ENCODE assay signal across 15 cellular contexts in the genomic region with DNA sequence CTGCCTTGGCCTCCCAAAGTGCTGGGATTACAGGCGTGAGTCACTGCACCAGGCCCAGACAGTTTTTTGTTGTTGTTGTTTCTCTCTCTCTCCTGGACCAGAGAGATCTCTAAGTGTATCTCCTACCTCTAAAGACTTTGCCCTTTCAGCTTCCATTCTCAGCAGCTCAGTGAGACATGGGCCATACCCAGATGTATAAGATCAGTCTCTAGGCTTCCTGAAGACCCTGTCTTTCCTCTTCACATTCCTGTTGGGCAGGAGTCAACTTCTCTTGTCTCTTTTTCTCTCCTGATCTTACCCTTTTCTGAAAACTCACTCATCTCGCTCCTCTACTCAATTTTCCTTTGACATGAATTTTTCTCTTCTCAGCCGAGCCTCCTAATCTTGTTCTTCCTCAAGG. TPM values are rescaled to one million over a fixed set of nuclear protein-coding genes. Genes with fewer than 3 reads are reported as not detected.
A peak's percentile ranks its signal among the peaks of the same experiment; 100 is the strongest.
DNase-seq lines count a peak whose midpoint lies in the region; ATAC-seq and TF ChIP-seq lines count a peak whose summit lies in the region.
"Had no signal": no experiment of that assay in that cellular context is flagged by ENCODE, and none has a peak within 500 bp of the region (broad histone marks: within the 10 kb centered on the region; RNA-seq: fewer than 3 reads in every experiment).

No MANE protein-coding gene starts in this region.

- no peaks in the 10 kb centered on the region for H3K9me2 ChIP-seq in PC-3 (replicated peaks; ENCODE audit: low read length)

- no peaks in the 10 kb centered on the region for H3K27me3 ChIP-seq in PC-3 (ENCODE audit: low read length)
- H3K27me3 ChIP-seq: BE2C had no signal

- H3K36me3 ChIP-seq in PC-3 (ENCODE audit: low read depth, low read length), result no peaks in the 10 kb centered on the region
- H3K36me3 ChIP-seq: BE2C had no signal

- POLR2A ChIA-PET in PC-3 (lab: Charles Lee; ENCODE audit: unreplicated experiment), result no interaction called here

- peak overlapping the region; percentile 66 for H3K27ac Mint-ChIP-seq in type B pancreatic cell
- H3K27ac Mint-ChIP-seq: CD4-positive, CD25-positive, alpha-beta regulatory T cell; CD8-positive, alpha-beta memory T cell; H9 had no signal

- peak overlapping the region; percentile 8 for H3K4me3 Mint-ChIP-seq in type B pancreatic cell
- H3K4me3 Mint-ChIP-seq: CD4-positive, CD25-positive, alpha-beta regulatory T cell; CD8-positive, alpha-beta memory T cell; H9 had no signal

- H3K36me3 Mint-ChIP-seq in type B pancreatic cell, result no peaks in the 10 kb centered on the region
- H3K36me3 Mint-ChIP-seq: CD4-positive, CD25-positive, alpha-beta regulatory T cell; CD8-positive, alpha-beta memory T cell had no signal

- no peaks in the 10 kb centered on the region for H3K79me2 ChIP-seq in PC-3 (ENCODE audit: low read length)

- intact Hi-C loops in PC-3 (cut with micrococcal nuclease), result no loop called here

- H3K4me2 ChIP-seq in PC-3 (ENCODE audit: low read length), result no peak overlapping the region

- H3F3A ChIP-seq in PC-3 (ENCODE audit: low read length, unreplicated experiment), result no peaks in the 10 kb centered on the region

- DNase-seq in PC-3 (peak; percentile 68), type B pancreatic cell (ENCODE audit: extremely low spot score, unreplicated experiment) (no peak), hypothalamus (lab: John Stamatoyannopoulos, UW) (no peak), NCI-H748 treated with DMSO at 0.1 percent for 48 hours (lab: John Stamatoyannopoulos, UW) (no peak)
- DNase-seq: ACHN; BE2C; C1 segment of cervical spinal cord; CD4-positive, CD25-positive, alpha-beta regulatory T cell; CD8-positive, alpha-beta memory T cell; COR-L47; H9 had no signal

- no TSS peak for BruUV-seq in PC-3 (replicated peaks; lab: Mats Ljungman, UMichigan)

- CTCF ChIA-PET in PC-3 (lab: Charles Lee), result no interaction called here

- TF ChIP-seq CTCF in PC-3 (conservative IDR thresholded peaks at IDR 0.05; ENCODE audit: low read depth, low read length) (no peak), VCaP (conservative IDR thresholded peaks at IDR 0.05) (no peak), type B pancreatic cell (conservative IDR thresholded peaks at IDR 0.05) (no peak)

- no peak overlapping the region for H3K9ac ChIP-seq in PC-3 (ENCODE audit: low read length)

- H3K27me3 Mint-ChIP-seq in type B pancreatic cell, result no peaks in the 10 kb centered on the region

- H3K9me3 ChIP-seq in PC-3 (ENCODE audit: low read length), result no peaks in the 10 kb centered on the region
- H3K9me3 ChIP-seq: BE2C had no signal

- no peak overlapping the region for H3K4me3 ChIP-seq in PC-3 (ENCODE audit: low read length)

- H4K20me1 ChIP-seq in PC-3 (ENCODE audit: low read length), result no peaks in the 10 kb centered on the region

- H3K9me3 Mint-ChIP-seq in type B pancreatic cell, result no peaks in the 10 kb centered on the region
- H3K9me3 Mint-ChIP-seq: CD4-positive, CD25-positive, alpha-beta regulatory T cell; H9 had no signal

- no peak overlapping the region for H3K27ac ChIP-seq in PC-3 (ENCODE audit: low read length)
- 0 out of 2 replicates have a peak overlapping the region, but pooled peaks have one; percentile 11 for H3K27ac ChIP-seq in VCaP
- H3K27ac ChIP-seq: HL-60 had no signal

- H2AFZ ChIP-seq in PC-3 (ENCODE audit: low read length), result no peak overlapping the region

- no peaks in the 10 kb centered on the region for H3K4me1 Mint-ChIP-seq in type B pancreatic cell (ENCODE audit: unreplicated experiment)
- H3K4me1 Mint-ChIP-seq: CD4-positive, CD25-positive, alpha-beta regulatory T cell; CD8-positive, alpha-beta memory T cell; H9 had no signal

- ATAC-seq in PC-3, result no peak
- ATAC-seq in esophagus mucosa, result peak; percentile 87
- ATAC-seq in HG03442 (IDR thresholded peaks at IDR 0.05; ENCODE audit: unreplicated experiment), result no peak

- peaks cover 5% of the 10 kb centered on the region; the same call in 1 of the 2 replicates for H3K4me1 ChIP-seq in PC-3 (ENCODE audit: insufficient read depth, low read length)
- H3K4me1 ChIP-seq: BE2C had no signal

RNA-seq across cellular contexts. Expression of gene KCNK13, which starts 42.0 kb away (rescaled TPM):
- total RNA-seq in PC-3 (2014; rRNA removed) (0.17 and 0.58 TPM in 2 replicates), esophagus mucosa (0.28 TPM), type B pancreatic cell (ENCODE audit: low replicate concordance) (3.2 and 3.8 TPM in 2 replicates)
